1 cellular context compared by ENCODE assay signal in genomic region chr10:97740613-97741012, GRCh38.
A peak's percentile ranks its signal among the peaks of the same experiment; 100 is the strongest.
TF ChIP-seq lines count a peak whose summit lies in the region.

No MANE protein-coding gene starts in this region.

TF ChIP-seq in HEK293, 187 proteins besides CTCF, POLR2A, EP300 and RAD21 (continued from another document):
- TF ChIP-seq, protein P1, sequence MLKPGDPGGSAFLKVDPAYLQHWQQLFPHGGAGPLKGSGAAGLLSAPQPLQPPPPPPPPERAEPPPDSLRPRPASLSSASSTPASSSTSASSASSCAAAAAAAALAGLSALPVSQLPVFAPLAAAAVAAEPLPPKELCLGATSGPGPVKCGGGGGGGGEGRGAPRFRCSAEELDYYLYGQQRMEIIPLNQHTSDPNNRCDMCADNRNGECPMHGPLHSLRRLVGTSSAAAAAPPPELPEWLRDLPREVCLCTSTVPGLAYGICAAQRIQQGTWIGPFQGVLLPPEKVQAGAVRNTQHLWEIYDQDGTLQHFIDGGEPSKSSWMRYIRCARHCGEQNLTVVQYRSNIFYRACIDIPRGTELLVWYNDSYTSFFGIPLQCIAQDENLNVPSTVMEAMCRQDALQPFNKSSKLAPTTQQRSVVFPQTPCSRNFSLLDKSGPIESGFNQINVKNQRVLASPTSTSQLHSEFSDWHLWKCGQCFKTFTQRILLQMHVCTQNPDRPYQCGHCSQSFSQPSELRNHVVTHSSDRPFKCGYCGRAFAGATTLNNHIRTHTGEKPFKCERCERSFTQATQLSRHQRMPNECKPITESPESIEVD (tag by site-specific recombination; IDR thresholded peaks at IDR 0.05) = peak; percentile 76
- TF ChIP-seq ZNF146 (tag by site-specific recombination; IDR thresholded peaks at IDR 0.05) (no peak), ZNF623 (tag by site-specific recombination; IDR thresholded peaks at IDR 0.05) (no peak), WT1 (tag by site-specific recombination; IDR thresholded peaks at IDR 0.05) (no peak), ZSCAN16 (tag by site-specific recombination; IDR thresholded peaks at IDR 0.05) (0 out of 2 replicates have a peak, but pooled peaks have one; percentile 60), ZNF121 (tag by site-specific recombination; IDR thresholded peaks at IDR 0.05) (no peak), ZNF394 (tag by site-specific recombination; IDR thresholded peaks at IDR 0.05; ENCODE audit: borderline replicate concordance) (peak; percentile 75), ZNF747 (tag by site-specific recombination; IDR thresholded peaks at IDR 0.05) (no peak), PRDM1 (tag by site-specific recombination; IDR thresholded peaks at IDR 0.05) (peak; percentile 44; the same call in 1 of the 2 replicates), OSR2 (tag by site-specific recombination; IDR thresholded peaks at IDR 0.05) (peak; percentile 86), ZNF114 (tag by site-specific recombination; IDR thresholded peaks at IDR 0.05) (no peak), ZNF707 (tag by site-specific recombination; IDR thresholded peaks at IDR 0.05) (no peak), SCRT1 (tag by site-specific recombination; IDR thresholded peaks at IDR 0.05; ENCODE audit: borderline replicate concordance) (no peak), FEZF1 (tag by site-specific recombination; IDR thresholded peaks at IDR 0.05) (peak; percentile 89)
- TF ChIP-seq, protein P2, sequence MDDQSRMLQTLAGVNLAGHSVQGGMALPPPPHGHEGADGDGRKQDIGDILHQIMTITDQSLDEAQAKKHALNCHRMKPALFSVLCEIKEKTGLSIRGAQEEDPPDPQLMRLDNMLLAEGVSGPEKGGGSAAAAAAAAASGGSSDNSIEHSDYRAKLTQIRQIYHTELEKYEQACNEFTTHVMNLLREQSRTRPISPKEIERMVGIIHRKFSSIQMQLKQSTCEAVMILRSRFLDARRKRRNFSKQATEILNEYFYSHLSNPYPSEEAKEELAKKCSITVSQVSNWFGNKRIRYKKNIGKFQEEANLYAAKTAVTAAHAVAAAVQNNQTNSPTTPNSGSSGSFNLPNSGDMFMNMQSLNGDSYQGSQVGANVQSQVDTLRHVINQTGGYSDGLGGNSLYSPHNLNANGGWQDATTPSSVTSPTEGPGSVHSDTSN (CRISPR knock-in tag; IDR thresholded peaks at IDR 0.05) = no peak
- TF ChIP-seq, protein P3, sequence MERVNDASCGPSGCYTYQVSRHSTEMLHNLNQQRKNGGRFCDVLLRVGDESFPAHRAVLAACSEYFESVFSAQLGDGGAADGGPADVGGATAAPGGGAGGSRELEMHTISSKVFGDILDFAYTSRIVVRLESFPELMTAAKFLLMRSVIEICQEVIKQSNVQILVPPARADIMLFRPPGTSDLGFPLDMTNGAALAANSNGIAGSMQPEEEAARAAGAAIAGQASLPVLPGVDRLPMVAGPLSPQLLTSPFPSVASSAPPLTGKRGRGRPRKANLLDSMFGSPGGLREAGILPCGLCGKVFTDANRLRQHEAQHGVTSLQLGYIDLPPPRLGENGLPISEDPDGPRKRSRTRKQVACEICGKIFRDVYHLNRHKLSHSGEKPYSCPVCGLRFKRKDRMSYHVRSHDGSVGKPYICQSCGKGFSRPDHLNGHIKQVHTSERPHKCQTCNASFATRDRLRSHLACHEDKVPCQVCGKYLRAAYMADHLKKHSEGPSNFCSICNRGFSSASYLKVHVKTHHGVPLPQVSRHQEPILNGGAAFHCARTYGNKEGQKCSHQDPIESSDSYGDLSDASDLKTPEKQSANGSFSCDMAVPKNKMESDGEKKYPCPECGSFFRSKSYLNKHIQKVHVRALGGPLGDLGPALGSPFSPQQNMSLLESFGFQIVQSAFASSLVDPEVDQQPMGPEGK (tag by site-specific recombination; IDR thresholded peaks at IDR 0.05) = no peak
- TF ChIP-seq, protein P4, sequence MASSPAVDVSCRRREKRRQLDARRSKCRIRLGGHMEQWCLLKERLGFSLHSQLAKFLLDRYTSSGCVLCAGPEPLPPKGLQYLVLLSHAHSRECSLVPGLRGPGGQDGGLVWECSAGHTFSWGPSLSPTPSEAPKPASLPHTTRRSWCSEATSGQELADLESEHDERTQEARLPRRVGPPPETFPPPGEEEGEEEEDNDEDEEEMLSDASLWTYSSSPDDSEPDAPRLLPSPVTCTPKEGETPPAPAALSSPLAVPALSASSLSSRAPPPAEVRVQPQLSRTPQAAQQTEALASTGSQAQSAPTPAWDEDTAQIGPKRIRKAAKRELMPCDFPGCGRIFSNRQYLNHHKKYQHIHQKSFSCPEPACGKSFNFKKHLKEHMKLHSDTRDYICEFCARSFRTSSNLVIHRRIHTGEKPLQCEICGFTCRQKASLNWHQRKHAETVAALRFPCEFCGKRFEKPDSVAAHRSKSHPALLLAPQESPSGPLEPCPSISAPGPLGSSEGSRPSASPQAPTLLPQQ (tag by site-specific recombination; IDR thresholded peaks at IDR 0.05) = no peak
